24 cellular contexts compared by ENCODE assay signal in the genomic region with DNA sequence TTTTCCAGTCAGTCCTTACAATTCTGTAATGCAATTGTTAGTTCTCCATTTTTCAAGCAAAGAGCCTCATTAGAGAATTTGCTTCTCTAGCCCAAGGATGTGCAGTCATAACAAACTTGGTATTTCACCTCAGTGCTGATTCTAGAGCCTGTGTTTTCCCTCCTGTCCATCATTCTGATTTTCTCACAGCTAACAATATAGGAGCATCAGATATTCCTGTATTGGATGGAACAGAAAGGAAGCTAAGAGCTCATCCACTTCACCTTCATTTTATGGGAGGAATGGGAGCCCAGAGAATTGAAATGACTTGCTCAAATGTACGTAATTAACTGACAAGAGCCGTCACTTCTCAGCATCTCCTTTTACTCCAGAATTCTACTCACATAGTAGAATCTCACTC.
"Had no signal": no experiment of that assay in that cellular context is flagged by ENCODE, and none has a peak within 500 bp of the region (broad histone marks: within the 10 kb centered on the region; RNA-seq: fewer than 3 reads in every experiment).

No MANE protein-coding gene starts in this region.

- H3K36me3 ChIP-seq: ovary, right lobe of liver, sigmoid colon, stomach, thoracic aorta, thyroid gland, tibial nerve, upper lobe of left lung, vagina had no signal

- H3K27ac ChIP-seq: ovary, parathyroid adenoma, psoas muscle, right lobe of liver, stomach, thoracic aorta, thyroid gland, tibial nerve, upper lobe of left lung, vagina had no signal

- H3K27me3 ChIP-seq: ovary, right lobe of liver, sigmoid colon, stomach, thyroid gland, tibial nerve, upper lobe of left lung, vagina had no signal

- H3K4me1 ChIP-seq: parathyroid adenoma, right lobe of liver, stomach, thyroid gland, upper lobe of left lung, vagina had no signal

- ATAC-seq: natural killer cell; psoas muscle; right cardiac atrium; right lobe of liver; stimulated activated effector memory CD8-positive, alpha-beta T cell treated with anti-CD3 and anti-CD28 coated beads, Interleukin-12 subunit alpha, Interleukin-12 subunit beta, amount 100 ng/mL, for 72 hours; stimulated activated naive B cell treated with anti-CD40 and anti-IgM and Interleukin-4, amounts not matched to agents 10 μg/mL and 1 μg/mL and 100 μg/mL, for 72 hours had no signal

- H2AFZ ChIP-seq: parathyroid adenoma had no signal

- DNase-seq: natural killer cell; occipital lobe; ovary; posterior cingulate gyrus; psoas muscle; right cardiac atrium; right lobe of liver; sigmoid colon; small intestine; stimulated activated CD4-positive, alpha-beta T cell treated with anti-CD3 and anti-CD28 coated beads, Interleukin-15, amount 100 ng/mL, for 24 hours; stimulated activated CD4-positive, alpha-beta T cell treated with anti-CD3 and anti-CD28 coated beads, Interleukin-2, amount 100 ng/mL, for 24 hours; stimulated activated CD4-positive, alpha-beta T cell treated with anti-CD3 and anti-CD28 coated beads, Interleukin-2, amount 100 ng/mL, for 48 hours; stimulated activated CD4-positive, alpha-beta T cell treated with anti-CD3 and anti-CD28 coated beads, Interleukin-4, amount 100 ng/mL, for 24 hours; stimulated activated naive B cell treated with anti-CD40 and anti-IgM and Interleukin-4, amounts not matched to agents 10 μg/mL and 1 μg/mL and 100 μg/mL, for 72 hours; stimulated activated naive CD4-positive, alpha-beta T cell treated with Interleukin-2 at 50 U/mL for 16 hours; stomach; thyroid gland; trophoblast cell; upper lobe of left lung had no signal

- H3K9ac ChIP-seq: parathyroid adenoma had no signal

- H3K79me2 ChIP-seq: parathyroid adenoma had no signal

- H3K9me3 ChIP-seq: ovary, psoas muscle, right lobe of liver, sigmoid colon, stomach, thoracic aorta, thyroid gland, tibial nerve, upper lobe of left lung, vagina had no signal

- H3K4me3 ChIP-seq: ovary, psoas muscle, right lobe of liver, sigmoid colon, stomach, thoracic aorta, thyroid gland, tibial nerve, upper lobe of left lung, vagina had no signal
